34 cellular contexts compared by ENCODE assay signal in the genomic region with DNA sequence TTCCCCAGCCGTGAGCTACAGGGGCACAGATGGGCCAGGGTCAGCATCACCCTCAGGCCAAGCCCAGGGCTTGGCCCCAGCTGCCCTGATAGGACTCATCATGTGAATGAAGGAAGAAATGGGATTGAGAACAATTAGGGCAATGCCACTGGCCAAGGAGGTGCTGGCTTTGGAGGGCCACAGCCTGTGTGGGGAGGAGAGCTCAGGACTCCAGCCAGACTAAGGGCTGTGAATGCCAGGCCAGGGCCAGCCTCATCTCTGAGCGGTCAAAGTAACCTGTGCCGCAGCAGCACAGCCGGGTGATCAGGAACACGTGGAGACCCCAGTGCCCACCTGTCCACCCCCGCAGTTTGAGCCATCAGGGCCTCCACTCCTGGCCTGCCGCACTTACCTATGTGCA.
"Had no signal": no experiment of that assay in that cellular context is flagged by ENCODE, and none has a peak within 500 bp of the region (broad histone marks: within the 10 kb centered on the region; RNA-seq: fewer than 3 reads in every experiment).

No MANE protein-coding gene starts in this region.

- DNase-seq: activated B cell treated with CpG ODN at 0.5 μM for 24 hours; activated CD4-positive, alpha-beta memory T cell treated with anti-CD3 and anti-CD28 coated beads for 36 hours; activated CD4-positive, alpha-beta T cell treated with anti-CD3 and anti-CD28 coated beads for 4 hours; activated CD4-positive, alpha-beta T cell treated with anti-CD3 and anti-CD28 coated beads, Interleukin-2, amount 10 ng/mL, durations not matched to agents 24 days and 14 days; activated CD4-positive, alpha-beta T cell treated with anti-CD3 and anti-CD28 coated beads, Interleukin-2, amount 50 U/mL, for 1 hour; activated CD4-positive, alpha-beta T cell treated with anti-CD3 and anti-CD28 coated beads, Interleukin-2, amount 50 U/mL, for 4 hours; activated CD4-positive, CD25-positive, alpha-beta regulatory T cell treated with anti-CD3 and anti-CD28 coated beads, Interleukin-2, amount 50 U/mL, for 72 hours; activated CD8-positive, alpha-beta memory T cell treated with anti-CD3 and anti-CD28 coated beads, Interleukin-2, amount 50 U/mL, for 4 hours; activated CD8-positive, alpha-beta T cell treated with anti-CD3 and anti-CD28 coated beads for 36 hours; activated effector memory CD4-positive, alpha-beta T cell treated with anti-CD3 and anti-CD28 coated beads, Interleukin-2, amount 50 U/mL, for 16 hours; activated gamma-delta T cell treated with Interleukin-2 at 50 U/mL for 16 hours; activated naive CD4-positive, alpha-beta T cell; activated naive CD4-positive, alpha-beta T cell treated with anti-CD3 and anti-CD28 coated beads for 36 hours; activated naive CD4-positive, alpha-beta T cell treated with anti-CD3 and anti-CD28 coated beads, Interleukin-2, amount 50 U/mL, for 16 hours; activated naive CD8-positive, alpha-beta T cell treated with anti-CD3 and anti-CD28 coated beads for 36 hours; activated T-cell treated with anti-CD3 and anti-CD28 coated beads for 4 hours; activated T-cell treated with anti-CD3 and anti-CD28 coated beads, Interleukin-2, amount 50 U/mL, for 1 hour; activated T-cell treated with anti-CD3 and anti-CD28 coated beads, Interleukin-2, amount 50 U/mL, for 4 hours; activated T-cell treated with anti-CD3 and anti-CD28 coated beads, Interleukin-2, amount 50 U/mL, for 72 hours; adrenal gland; amniotic stem cell; aorta; caudate nucleus; cerebellar nuclear complex; T-helper 1 cell; T-helper 2 cell; T-helper 9 cell had no signal

- H3K4me1 ChIP-seq: adrenal gland had no signal

- H3K27me3 ChIP-seq: adrenal gland, cardiac muscle cell had no signal

- H3K9me3 ChIP-seq: adrenal gland had no signal

- H3K4me3 ChIP-seq: adrenal gland, cardiac muscle cell had no signal

- FAIRE-seq: astrocyte, bronchial epithelial cell, TTC549 had no signal

- H3K27ac ChIP-seq: adrenal gland, cardiac muscle cell, VCaP had no signal

- ATAC-seq: activated CD8-positive, alpha-beta T cell treated with anti-CD3 and anti-CD28 coated beads for 36 hours; activated naive CD4-positive, alpha-beta T cell treated with anti-CD3 and anti-CD28 coated beads, Interleukin-2, amount 50 U/mL, for 72 hours; activated T-cell treated with anti-CD3 and anti-CD28 coated beads, Interleukin-2, amount 50 U/mL, for 4 hours; activated T-cell treated with anti-CD3 and anti-CD28 coated beads, Interleukin-2, amount 50 U/mL, for 72 hours; activated T-helper 17 cell treated with anti-CD3 and anti-CD28 coated beads, Interleukin-2, amount 50 U/mL, for 72 hours had no signal
